Comparison of ENCODE assay signal across 2 cellular contexts in the genomic region with DNA sequence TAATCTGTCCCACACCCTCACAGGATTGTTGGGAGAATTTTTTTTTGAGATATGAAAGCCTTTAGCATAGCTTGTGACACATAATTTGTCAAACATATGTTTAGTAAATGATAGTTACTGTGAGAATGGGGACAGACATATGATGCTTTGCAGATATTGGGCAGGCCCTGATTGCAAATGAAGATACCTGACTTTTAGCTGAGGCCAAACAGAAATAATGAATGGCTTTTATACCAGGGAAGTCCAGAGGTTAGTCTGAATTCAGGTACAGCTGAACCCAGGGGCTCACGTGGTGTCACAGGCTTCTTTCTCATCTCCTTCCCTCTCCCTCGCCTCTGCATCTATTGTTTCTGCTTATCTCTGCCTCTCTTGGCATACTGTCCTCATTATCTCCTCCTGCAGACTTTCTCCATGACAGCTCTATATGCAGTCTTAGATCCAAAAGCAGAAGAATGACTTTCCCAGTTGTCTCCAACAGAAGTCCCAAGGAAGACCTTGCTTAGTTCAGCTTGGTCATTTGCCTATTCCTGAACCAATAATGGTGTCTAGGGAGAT.
TF ChIP-seq lines count a peak whose summit lies in the region.

No MANE protein-coding gene starts in this region.

TF ChIP-seq in SK-N-SH, 30 proteins besides CTCF, POLR2A, EP300 and RAD21 (continued from another document):
- no peak for TF ChIP-seq RXRA (IDR thresholded peaks at IDR 0.05; ENCODE audit: borderline replicate concordance, low read depth)
- TF ChIP-seq YY1 (IDR thresholded peaks at IDR 0.05; ENCODE audit: low read depth): no peak
- no peak for TF ChIP-seq RCOR1 (IDR thresholded peaks at IDR 0.05; ENCODE audit: low read length)
- TF ChIP-seq EZH2phosphoT487 (IDR thresholded peaks at IDR 0.05; ENCODE audit: borderline replicate concordance, low read depth): no peak
- TF ChIP-seq, protein P1, sequence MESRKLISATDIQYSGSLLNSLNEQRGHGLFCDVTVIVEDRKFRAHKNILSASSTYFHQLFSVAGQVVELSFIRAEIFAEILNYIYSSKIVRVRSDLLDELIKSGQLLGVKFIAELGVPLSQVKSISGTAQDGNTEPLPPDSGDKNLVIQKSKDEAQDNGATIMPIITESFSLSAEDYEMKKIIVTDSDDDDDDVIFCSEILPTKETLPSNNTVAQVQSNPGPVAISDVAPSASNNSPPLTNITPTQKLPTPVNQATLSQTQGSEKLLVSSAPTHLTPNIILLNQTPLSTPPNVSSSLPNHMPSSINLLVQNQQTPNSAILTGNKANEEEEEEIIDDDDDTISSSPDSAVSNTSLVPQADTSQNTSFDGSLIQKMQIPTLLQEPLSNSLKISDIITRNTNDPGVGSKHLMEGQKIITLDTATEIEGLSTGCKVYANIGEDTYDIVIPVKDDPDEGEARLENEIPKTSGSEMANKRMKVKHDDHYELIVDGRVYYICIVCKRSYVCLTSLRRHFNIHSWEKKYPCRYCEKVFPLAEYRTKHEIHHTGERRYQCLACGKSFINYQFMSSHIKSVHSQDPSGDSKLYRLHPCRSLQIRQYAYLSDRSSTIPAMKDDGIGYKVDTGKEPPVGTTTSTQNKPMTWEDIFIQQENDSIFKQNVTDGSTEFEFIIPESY (IDR thresholded peaks at IDR 0.05; ENCODE audit: borderline replicate concordance, low read depth): no peak
TF ChIP-seq in SK-N-SH: peak in this region for 2.

TF ChIP-seq in SK-N-SH treated with all-trans-retinoic acid at 6 μM for 48 hours, 23 proteins besides CTCF, POLR2A, EP300 and RAD21 (continued from another document):
- TF ChIP-seq, protein P2, sequence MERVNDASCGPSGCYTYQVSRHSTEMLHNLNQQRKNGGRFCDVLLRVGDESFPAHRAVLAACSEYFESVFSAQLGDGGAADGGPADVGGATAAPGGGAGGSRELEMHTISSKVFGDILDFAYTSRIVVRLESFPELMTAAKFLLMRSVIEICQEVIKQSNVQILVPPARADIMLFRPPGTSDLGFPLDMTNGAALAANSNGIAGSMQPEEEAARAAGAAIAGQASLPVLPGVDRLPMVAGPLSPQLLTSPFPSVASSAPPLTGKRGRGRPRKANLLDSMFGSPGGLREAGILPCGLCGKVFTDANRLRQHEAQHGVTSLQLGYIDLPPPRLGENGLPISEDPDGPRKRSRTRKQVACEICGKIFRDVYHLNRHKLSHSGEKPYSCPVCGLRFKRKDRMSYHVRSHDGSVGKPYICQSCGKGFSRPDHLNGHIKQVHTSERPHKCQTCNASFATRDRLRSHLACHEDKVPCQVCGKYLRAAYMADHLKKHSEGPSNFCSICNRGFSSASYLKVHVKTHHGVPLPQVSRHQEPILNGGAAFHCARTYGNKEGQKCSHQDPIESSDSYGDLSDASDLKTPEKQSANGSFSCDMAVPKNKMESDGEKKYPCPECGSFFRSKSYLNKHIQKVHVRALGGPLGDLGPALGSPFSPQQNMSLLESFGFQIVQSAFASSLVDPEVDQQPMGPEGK (CRISPR knock-in tag; IDR thresholded peaks at IDR 0.05; ENCODE audit: borderline replicate concordance): no peak
- TF ChIP-seq ZC3H10 (CRISPR knock-in tag; IDR thresholded peaks at IDR 0.05) (no peak), ZNF8 (CRISPR knock-in tag; IDR thresholded peaks at IDR 0.05) (no peak), SNAI2 (CRISPR knock-in tag; IDR thresholded peaks at IDR 0.05) (no peak), ZFP30 (CRISPR knock-in tag; IDR thresholded peaks at IDR 0.05) (no peak)
- TF ChIP-seq, protein P3, sequence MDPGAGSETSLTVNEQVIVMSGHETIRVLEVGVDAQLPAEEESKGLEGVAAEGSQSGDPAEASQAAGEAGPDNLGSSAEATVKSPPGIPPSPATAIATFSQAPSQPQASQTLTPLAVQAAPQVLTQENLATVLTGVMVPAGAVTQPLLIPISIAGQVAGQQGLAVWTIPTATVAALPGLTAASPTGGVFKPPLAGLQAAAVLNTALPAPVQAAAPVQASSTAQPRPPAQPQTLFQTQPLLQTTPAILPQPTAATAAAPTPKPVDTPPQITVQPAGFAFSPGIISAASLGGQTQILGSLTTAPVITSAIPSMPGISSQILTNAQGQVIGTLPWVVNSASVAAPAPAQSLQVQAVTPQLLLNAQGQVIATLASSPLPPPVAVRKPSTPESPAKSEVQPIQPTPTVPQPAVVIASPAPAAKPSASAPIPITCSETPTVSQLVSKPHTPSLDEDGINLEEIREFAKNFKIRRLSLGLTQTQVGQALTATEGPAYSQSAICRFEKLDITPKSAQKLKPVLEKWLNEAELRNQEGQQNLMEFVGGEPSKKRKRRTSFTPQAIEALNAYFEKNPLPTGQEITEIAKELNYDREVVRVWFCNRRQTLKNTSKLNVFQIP (CRISPR knock-in tag; IDR thresholded peaks at IDR 0.05; ENCODE audit: borderline replicate concordance, low read depth): no peak
